Comparison of ENCODE assay signal across 7 cellular contexts in the genomic region with DNA sequence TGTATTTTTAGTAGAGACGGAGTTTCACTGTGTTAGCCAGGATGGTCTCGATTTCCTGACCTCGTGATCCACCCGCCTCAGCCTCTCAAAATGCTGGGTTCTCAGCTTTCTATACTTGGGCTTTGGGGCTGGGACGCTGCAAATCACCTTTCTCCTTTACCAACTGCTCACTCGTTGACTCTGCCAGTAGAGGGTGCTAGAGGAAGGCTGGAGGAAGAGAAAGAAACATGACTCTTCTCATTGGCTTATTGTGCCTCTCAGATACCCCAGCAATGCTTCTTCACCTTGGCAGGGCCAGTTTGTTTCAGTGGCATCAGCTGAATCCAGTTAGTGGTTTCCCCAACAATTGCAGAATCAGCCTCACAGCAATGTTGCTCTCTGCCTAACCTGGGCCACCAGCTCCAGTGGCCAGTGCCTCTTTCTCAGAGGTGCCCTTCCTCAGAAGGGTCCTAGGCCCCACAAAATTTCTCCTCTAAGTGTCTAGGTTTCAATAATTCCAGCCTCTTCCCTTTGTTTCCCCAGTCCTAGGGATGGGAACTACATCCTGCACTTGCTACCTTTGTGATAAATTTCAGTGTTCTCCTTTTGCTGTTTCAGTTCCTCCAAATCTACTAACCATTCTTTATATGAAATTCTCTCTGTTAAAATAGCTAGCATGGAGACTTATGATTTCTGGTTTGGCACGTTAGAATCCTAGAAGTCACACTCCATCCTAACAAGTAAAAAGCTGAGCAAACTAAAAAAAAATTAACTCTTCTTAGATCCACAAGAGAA.
DNase-seq lines count a peak whose midpoint lies in the region; ATAC-seq and TF ChIP-seq lines count a peak whose summit lies in the region.

No MANE protein-coding gene starts in this region.

- peak; percentile 84 for TF ChIP-seq CTCF in OCI-LY3 (IDR thresholded peaks at IDR 0.05; ENCODE audit: low read depth, low read length)

- TF ChIP-seq RAD21 in Ishikawa (IDR thresholded peaks at IDR 0.05; ENCODE audit: low read depth), result peak; percentile 87

- peak overlapping the region; percentile 51 for H3K4me2 ChIP-seq in OCI-LY3 (ENCODE audit: low read length)

- no peak for TF ChIP-seq EP300 in Ishikawa (IDR thresholded peaks at IDR 0.05; ENCODE audit: borderline replicate concordance)

- no peak overlapping the region for H2AFZ ChIP-seq in OCI-LY3 (ENCODE audit: low read depth, low read length)

- H3K4me1 ChIP-seq in OCI-LY3 (ENCODE audit: low read length), result peaks cover 17% of the 10 kb centered on the region

- H3K36me3 ChIP-seq in OCI-LY3 (replicated peaks; ENCODE audit: low read depth, low read length), result no peaks in the 10 kb centered on the region

- no peak overlapping the region for H3K9ac ChIP-seq in OCI-LY3 (ENCODE audit: low read length)

- ATAC-seq in GM19468 (IDR thresholded peaks at IDR 0.05; ENCODE audit: extremely low read depth, unreplicated experiment) (peak; percentile 24), HG03095 (IDR thresholded peaks at IDR 0.05; ENCODE audit: unreplicated experiment) (no peak)

- H3K4me3 ChIP-seq in OCI-LY3 (ENCODE audit: low read length), result no peak overlapping the region

- H3K79me2 ChIP-seq in OCI-LY3 (ENCODE audit: low read length), result no peaks in the 10 kb centered on the region

- peaks cover 16% of the 10 kb centered on the region; the same call in 1 of the 2 replicates for H3K27me3 ChIP-seq in OCI-LY3 (ENCODE audit: low read depth, low read length)

- H3K9me3 ChIP-seq in OCI-LY3 (ENCODE audit: insufficient read depth, low read length), result peaks cover 9% of the 10 kb centered on the region; the same call in 1 of the 2 replicates

- H3K27ac ChIP-seq in OCI-LY3 (ENCODE audit: low read length), result peak overlapping the region; percentile 16; the same call in 1 of the 2 replicates

- 0 out of 2 replicates have a peak, but pooled peaks cover 3% of the 10 kb centered on the region for H4K20me1 ChIP-seq in OCI-LY3 (ENCODE audit: insufficient read depth, low read length)

- peak; percentile 76 for DNase-seq in ELR (ENCODE audit: low read depth)
- peak; percentile 43 for DNase-seq in cerebellar cortex (ENCODE audit: low spot score)
- peak; percentile 15 for DNase-seq in mucosa of gallbladder (ENCODE audit: low spot score)

TF ChIP-seq in Ishikawa, 13 proteins besides CTCF, POLR2A, EP300 and RAD21:
- TF ChIP-seq ZBTB7A (IDR thresholded peaks at IDR 0.05; ENCODE audit: low read depth), result no peak
- no peak for TF ChIP-seq TAF1 (IDR thresholded peaks at IDR 0.05; ENCODE audit: low read depth)
- no peak for TF ChIP-seq CEBPB (IDR thresholded peaks at IDR 0.05)
- no peak for TF ChIP-seq USF1 (IDR thresholded peaks at IDR 0.05)
- no peak for TF ChIP-seq CREB1 (IDR thresholded peaks at IDR 0.05; ENCODE audit: low read depth)
- no peak for TF ChIP-seq YY1 (IDR thresholded peaks at IDR 0.05; ENCODE audit: low read depth)
- no peak for TF ChIP-seq TEAD4 (IDR thresholded peaks at IDR 0.05)
- TF ChIP-seq EGR1 (IDR thresholded peaks at IDR 0.05), result no peak

Comparison
In these comparisons a context has a peak if more than half of its experiments do, and no peak if none do; other contexts are left out.
1. DNase-seq: peak in every context shown above with its lines; median percentile 76 in ELR; 43 in cerebellar cortex; 15 in mucosa of gallbladder.